In the genomic region with DNA sequence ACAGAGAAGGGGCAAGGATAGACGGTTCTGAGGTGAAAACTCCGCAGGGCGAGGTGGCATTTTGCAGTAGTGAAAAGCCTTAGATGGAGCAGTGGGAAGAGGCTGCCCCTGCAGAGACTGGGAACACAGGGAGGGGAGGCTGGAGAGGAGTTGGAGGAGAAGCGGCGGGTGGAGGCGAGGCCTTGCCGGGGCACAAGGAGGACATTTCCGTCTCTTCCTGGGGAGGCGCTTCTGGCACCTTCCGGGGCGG, we compare ENCODE assay signal across 1 cellular context.
TF ChIP-seq lines count a peak whose summit lies in the region.

No MANE protein-coding gene starts in this region.

TF ChIP-seq in WTC11, 78 proteins besides CTCF, POLR2A, EP300 and RAD21 (continued from another document):
- TF ChIP-seq, protein P1, sequence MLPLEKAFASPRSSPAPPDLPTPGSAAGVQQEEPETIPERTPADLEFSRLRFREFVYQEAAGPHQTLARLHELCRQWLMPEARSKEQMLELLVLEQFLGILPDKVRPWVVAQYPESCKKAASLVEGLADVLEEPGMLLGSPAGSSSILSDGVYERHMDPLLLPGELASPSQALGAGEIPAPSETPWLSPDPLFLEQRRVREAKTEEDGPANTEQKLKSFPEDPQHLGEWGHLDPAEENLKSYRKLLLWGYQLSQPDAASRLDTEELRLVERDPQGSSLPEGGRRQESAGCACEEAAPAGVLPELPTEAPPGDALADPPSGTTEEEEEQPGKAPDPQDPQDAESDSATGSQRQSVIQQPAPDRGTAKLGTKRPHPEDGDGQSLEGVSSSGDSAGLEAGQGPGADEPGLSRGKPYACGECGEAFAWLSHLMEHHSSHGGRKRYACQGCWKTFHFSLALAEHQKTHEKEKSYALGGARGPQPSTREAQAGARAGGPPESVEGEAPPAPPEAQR (CRISPR knock-in tag; IDR thresholded peaks at IDR 0.05): no peak
- no peak for TF ChIP-seq CREM (CRISPR knock-in tag; IDR thresholded peaks at IDR 0.05)
